Comparison of ENCODE assay signal across 21 cellular contexts in the genomic region with DNA sequence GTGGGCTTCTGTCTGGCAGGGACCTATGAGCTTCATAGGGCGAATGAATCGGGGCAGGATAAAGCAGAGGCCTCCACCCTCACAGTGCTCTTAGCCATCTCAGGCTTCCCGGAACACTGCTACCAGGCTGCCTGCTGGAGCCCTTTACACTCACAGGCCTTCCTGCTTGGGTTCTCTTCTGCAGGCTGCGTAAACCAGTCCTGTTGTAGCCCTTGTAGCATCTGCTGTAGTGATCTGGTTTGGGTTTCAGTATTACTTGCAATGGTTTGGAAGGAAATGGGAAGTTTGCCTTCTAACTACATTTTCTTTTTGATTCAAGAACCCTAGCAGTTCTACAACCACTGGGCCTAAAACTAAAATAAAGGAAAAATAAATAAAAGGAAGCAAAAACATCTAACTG. TPM values are rescaled to one million over a fixed set of nuclear protein-coding genes. Genes with fewer than 3 reads are reported as not detected.
DNase-seq lines count a peak whose midpoint lies in the region; ATAC-seq and TF ChIP-seq lines count a peak whose summit lies in the region.
"Had no signal": no experiment of that assay in that cellular context is flagged by ENCODE, and none has a peak within 500 bp of the region (broad histone marks: within the 10 kb centered on the region; RNA-seq: fewer than 3 reads in every experiment).

No MANE protein-coding gene starts in this region.

- H3K9ac ChIP-seq in OCI-LY3 (ENCODE audit: low read length): peak overlapping the region; percentile 16; the same call in 1 of the 2 replicates

- no peak for TF ChIP-seq CTCF in OCI-LY3 (IDR thresholded peaks at IDR 0.05; ENCODE audit: low read depth, low read length)

- H3K36me3 Mint-ChIP-seq in activated T-cell treated with anti-CD3 and anti-CD28 coated beads, Interleukin-2, amount 50 U/mL, for 4 hours (ENCODE audit: insufficient read depth): peaks cover under 1% of the 10 kb centered on the region

- H3K9me3 ChIP-seq in OCI-LY3 (ENCODE audit: insufficient read depth, low read length): no peaks in the 10 kb centered on the region
- H3K9me3 ChIP-seq: upper lobe of left lung had no signal

- peaks cover 29% of the 10 kb centered on the region for H3K4me1 ChIP-seq in OCI-LY3 (ENCODE audit: low read length)

- no peak for DNase-seq in activated T-cell treated with anti-CD3 and anti-CD28 coated beads, Interleukin-2, amount 50 U/mL, for 4 hours
- no peak for DNase-seq in activated T-cell treated with anti-CD3 and anti-CD28 coated beads, Interleukin-2, amount 50 U/mL, for 1 hour
- DNase-seq in substantia nigra (lab: John Stamatoyannopoulos, UW) (peak in 5 of 49 donors; percentile 7 to 39 (median 25)), OCI-M1 (lab: John Stamatoyannopoulos, UW) (no peak), COLO829 (ENCODE audit: low spot score) (no peak)
- DNase-seq: central memory CD4-positive, alpha-beta T cell; DMS79 treated with DMSO at 0.1 percent for 48 hours; kidney; mesenchymal stem cell; MM.1S; NCI-H1694 treated with DMSO at 0.1 percent for 48 hours; nephron progenitor cell; SIG-M5; stimulated activated CD4-positive, alpha-beta T cell treated with anti-CD3 and anti-CD28 coated beads, Interleukin-12 subunit alpha, Interleukin-12 subunit beta, amount 100 ng/mL, for 4 hours; stimulated activated naive CD4-positive, alpha-beta T cell; upper lobe of left lung had no signal

- peak overlapping the region; percentile 81 for H2AFZ ChIP-seq in OCI-LY3 (ENCODE audit: low read depth, low read length)
- H2AFZ ChIP-seq: hepatocyte had no signal

- peak overlapping the region; percentile 24 for H3K4me3 Mint-ChIP-seq in activated T-cell treated with anti-CD3 and anti-CD28 coated beads, Interleukin-2, amount 50 U/mL, for 4 hours
- H3K4me3 Mint-ChIP-seq: nephron progenitor cell had no signal

- H3K27ac ChIP-seq in OCI-LY3 (ENCODE audit: low read length): peak overlapping the region; percentile 47
- peak overlapping the region; percentile 70 for H3K27ac ChIP-seq in cingulate gyrus (ENCODE audit: low read depth, low read length)
- H3K27ac ChIP-seq in substantia nigra (ENCODE audit: low read depth, low read length, poor library complexity, severe bottlenecking): peak overlapping the region; percentile 21
- H3K27ac ChIP-seq: C4-2B, upper lobe of left lung had no signal

- H3K4me1 Mint-ChIP-seq in activated T-cell treated with anti-CD3 and anti-CD28 coated beads, Interleukin-2, amount 50 U/mL, for 4 hours (ENCODE audit: low read depth): peaks cover 42% of the 10 kb centered on the region

- H3K36me3 ChIP-seq in OCI-LY3 (replicated peaks; ENCODE audit: low read depth, low read length): peaks cover under 1% of the 10 kb centered on the region
- H3K36me3 ChIP-seq: upper lobe of left lung had no signal

- no peak for ATAC-seq in activated T-cell treated with anti-CD3 and anti-CD28 coated beads, Interleukin-2, amount 50 U/mL, for 4 hours
- ATAC-seq in GM18870 (IDR thresholded peaks at IDR 0.05; ENCODE audit: unreplicated experiment): no peak

- H3K4me2 ChIP-seq in OCI-LY3 (ENCODE audit: low read length): peak overlapping the region; percentile 62
- H3K4me2 ChIP-seq: hepatocyte had no signal

- no peaks in the 10 kb centered on the region for H3K9me3 Mint-ChIP-seq in activated T-cell treated with anti-CD3 and anti-CD28 coated beads, Interleukin-2, amount 50 U/mL, for 4 hours
- H3K9me3 Mint-ChIP-seq: nephron progenitor cell had no signal

- H4K20me1 ChIP-seq in OCI-LY3 (ENCODE audit: insufficient read depth, low read length): peaks cover 6% of the 10 kb centered on the region

- H3K4me3 ChIP-seq in OCI-LY3 (ENCODE audit: low read length): peak overlapping the region; percentile 31
- H3K4me3 ChIP-seq: hepatocyte, upper lobe of left lung had no signal

- H3K27me3 Mint-ChIP-seq in activated T-cell treated with anti-CD3 and anti-CD28 coated beads, Interleukin-2, amount 50 U/mL, for 4 hours (ENCODE audit: low read depth): no peaks in the 10 kb centered on the region

- no peaks in the 10 kb centered on the region for H3K27me3 ChIP-seq in OCI-LY3 (ENCODE audit: low read depth, low read length)
- H3K27me3 ChIP-seq: hepatocyte, upper lobe of left lung had no signal

- H3K79me2 ChIP-seq in OCI-LY3 (ENCODE audit: low read length): peaks cover 16% of the 10 kb centered on the region

RNA-seq across cellular contexts. Expression of a gene that starts 3.4 kb away (rescaled TPM):
- total RNA-seq in activated T-cell treated with anti-CD3 and anti-CD28 coated beads, Interleukin-2, amount 50 U/mL, for 4 hours: 10 to 100 TPM; 79.0 to 81.9 (median 81.8) TPM
